Comparison of ENCODE assay signal across 19 cellular contexts in the genomic region with DNA sequence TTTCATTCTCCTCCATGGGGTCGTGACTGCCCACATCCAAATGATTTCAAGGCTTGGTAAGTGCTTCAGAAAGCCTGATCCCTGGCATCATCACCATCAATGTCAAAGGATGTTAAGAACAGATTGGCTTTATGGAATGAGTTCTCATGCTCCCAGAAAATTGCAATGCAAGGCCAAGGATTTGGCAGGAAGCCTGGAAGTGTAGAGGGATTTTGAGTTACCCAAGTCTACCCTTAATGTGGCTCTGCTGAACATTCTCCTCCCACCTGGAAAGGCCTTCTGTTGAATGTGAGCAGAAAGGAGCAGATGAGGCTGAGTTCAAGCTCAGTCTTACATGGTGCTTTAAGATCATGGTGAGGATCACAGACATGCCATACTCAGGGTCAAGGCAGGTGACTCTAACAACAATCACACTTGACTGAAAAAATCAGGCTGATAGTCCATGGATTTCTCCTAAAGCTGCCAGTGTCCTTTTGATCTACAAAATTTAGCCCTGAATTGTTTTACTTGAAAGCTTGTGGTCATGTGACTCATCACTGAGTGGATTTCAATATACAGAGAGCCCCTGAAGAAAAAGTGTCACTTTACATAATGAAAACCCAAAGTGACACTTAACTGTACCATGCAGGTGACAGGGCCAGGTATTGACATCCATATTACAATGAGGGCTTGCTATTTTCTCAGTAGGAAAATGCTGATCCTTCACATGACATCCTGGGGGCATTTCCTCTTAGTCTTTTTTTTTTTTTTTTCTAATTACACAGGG.
A peak's percentile ranks its signal among the peaks of the same experiment; 100 is the strongest.
DNase-seq lines count a peak whose midpoint lies in the region; ATAC-seq and TF ChIP-seq lines count a peak whose summit lies in the region.
"Had no signal": no experiment of that assay in that cellular context is flagged by ENCODE, and none has a peak within 500 bp of the region (broad histone marks: within the 10 kb centered on the region; RNA-seq: fewer than 3 reads in every experiment).

No MANE protein-coding gene starts in this region.

- peak; percentile 67 to 80 for ATAC-seq in activated T-cell treated with anti-CD3 and anti-CD28 coated beads, Interleukin-2, amount 50 U/mL, for 72 hours (replicated peaks in 1 of 2)
- peak; percentile 70 for ATAC-seq in stimulated activated naive CD8-positive, alpha-beta T cell treated with anti-CD3 and anti-CD28 coated beads, Interleukin-15, Interleukin-2, amounts not matched to agents 100 U/mL and 50 U/mL, for 24 hours
- no peak for ATAC-seq in natural killer cell treated with Interleukin-12 subunit alpha and Interleukin-12 subunit beta and Interleukin-15 and Interleukin-18, amount 100 ng/mL, for 72 hours
- ATAC-seq: activated CD4-positive, CD25-positive, alpha-beta regulatory T cell treated with anti-CD3 and anti-CD28 coated beads, Interleukin-2, amount 50 U/mL, for 24 hours; left colon; naive thymus-derived CD8-positive, alpha-beta T cell; sciatic nerve; SK-N-SH treated with all-trans-retinoic acid at 6 μM for 48 hours had no signal

- DNase-seq in activated T-cell treated with anti-CD3 and anti-CD28 coated beads, Interleukin-2, amount 50 U/mL, for 72 hours = no peak
- DNase-seq in activated T-cell treated with anti-CD3 and anti-CD28 coated beads for 4 hours (no peak), LHCN-M2 (ENCODE audit: low read depth) (peak; percentile 3), caudate nucleus (lab: John Stamatoyannopoulos, UW) (no peak), prostate gland (ENCODE audit: low spot score) (no peak)
- no peak for DNase-seq in stimulated activated naive CD8-positive, alpha-beta T cell treated with anti-CD3 and anti-CD28 coated beads, Interleukin-15, Interleukin-2, amounts not matched to agents 100 U/mL and 50 U/mL, for 24 hours
- no peak for DNase-seq in effector CD8-positive, alpha-beta T cell (lab: John Stamatoyannopoulos, UW)
- no peak for DNase-seq in natural killer cell treated with Interleukin-12 subunit alpha and Interleukin-12 subunit beta and Interleukin-15 and Interleukin-18, amount 100 ng/mL, for 72 hours (ENCODE audit: low spot score)
- DNase-seq: C1 segment of cervical spinal cord; Calu3; EL; left colon; naive thymus-derived CD8-positive, alpha-beta T cell; NCI-H2029; NCI-H510A; T-helper 9 cell had no signal

- no peaks in the 10 kb centered on the region for H3K9me3 Mint-ChIP-seq in activated T-cell treated with anti-CD3 and anti-CD28 coated beads, Interleukin-2, amount 50 U/mL, for 72 hours
- H3K9me3 Mint-ChIP-seq in natural killer cell treated with Interleukin-12 subunit alpha and Interleukin-12 subunit beta and Interleukin-15 and Interleukin-18, amount 100 ng/mL, for 72 hours = no peaks in the 10 kb centered on the region
- H3K9me3 Mint-ChIP-seq: naive thymus-derived CD8-positive, alpha-beta T cell had no signal

- no peak for TF ChIP-seq POLR2A in prostate gland (IDR thresholded peaks at IDR 0.05)

- WGBS in prostate gland = 58% methylated on average over 1 of the region's 1 CpG

- peaks cover 0 to 5% of the 10 kb centered on the region in 2 donors for H3K36me3 ChIP-seq in prostate gland

- TF ChIP-seq CTCF in prostate gland (IDR thresholded peaks at IDR 0.05) = no peak

- H3K4me1 Mint-ChIP-seq in activated T-cell treated with anti-CD3 and anti-CD28 coated beads, Interleukin-2, amount 50 U/mL, for 72 hours (ENCODE audit: low read depth) = peaks cover 5% of the 10 kb centered on the region
- H3K4me1 Mint-ChIP-seq in natural killer cell treated with Interleukin-12 subunit alpha and Interleukin-12 subunit beta and Interleukin-15 and Interleukin-18, amount 100 ng/mL, for 72 hours (ENCODE audit: low read depth in 2 of 2) = no peaks in the 10 kb centered on the region

- H3K27me3 Mint-ChIP-seq in activated T-cell treated with anti-CD3 and anti-CD28 coated beads, Interleukin-2, amount 50 U/mL, for 72 hours (ENCODE audit: low read depth) = no peaks in the 10 kb centered on the region
- H3K27me3 Mint-ChIP-seq in natural killer cell treated with Interleukin-12 subunit alpha and Interleukin-12 subunit beta and Interleukin-15 and Interleukin-18, amount 100 ng/mL, for 72 hours = no peaks in the 10 kb centered on the region

- no peaks in the 10 kb centered on the region for H3K9me3 ChIP-seq in prostate gland

- no peaks in the 10 kb centered on the region for H3K4me1 ChIP-seq in prostate gland (replicated peaks)

- H3K27ac ChIP-seq in caudate nucleus (ENCODE audit: low read depth, low read length) (peak overlapping the region; percentile 77), prostate gland (no peak overlapping the region)

- intact Hi-C loops in prostate gland (cut with DNase I) = no loop called here

- H3K4me3 ChIP-seq in prostate gland = no peak overlapping the region

- no peak overlapping the region for H3K4me3 Mint-ChIP-seq in activated T-cell treated with anti-CD3 and anti-CD28 coated beads, Interleukin-2, amount 50 U/mL, for 72 hours
- H3K4me3 Mint-ChIP-seq in natural killer cell treated with Interleukin-12 subunit alpha and Interleukin-12 subunit beta and Interleukin-15 and Interleukin-18, amount 100 ng/mL, for 72 hours = no peak overlapping the region
- H3K4me3 Mint-ChIP-seq: naive thymus-derived CD8-positive, alpha-beta T cell had no signal

- no peaks in the 10 kb centered on the region for H3K27me3 ChIP-seq in prostate gland (replicated peaks; ENCODE audit: insufficient read depth)

- H3K27ac Mint-ChIP-seq in activated T-cell treated with anti-CD3 and anti-CD28 coated beads, Interleukin-2, amount 50 U/mL, for 72 hours = no peak overlapping the region
- H3K27ac Mint-ChIP-seq in natural killer cell treated with Interleukin-12 subunit alpha and Interleukin-12 subunit beta and Interleukin-15 and Interleukin-18, amount 100 ng/mL, for 72 hours = no peak overlapping the region
- H3K27ac Mint-ChIP-seq: naive thymus-derived CD8-positive, alpha-beta T cell had no signal

- no peaks in the 10 kb centered on the region for H3K36me3 Mint-ChIP-seq in activated T-cell treated with anti-CD3 and anti-CD28 coated beads, Interleukin-2, amount 50 U/mL, for 72 hours (ENCODE audit: insufficient read depth in 2 of 2)
- no peaks in the 10 kb centered on the region for H3K36me3 Mint-ChIP-seq in natural killer cell treated with Interleukin-12 subunit alpha and Interleukin-12 subunit beta and Interleukin-15 and Interleukin-18, amount 100 ng/mL, for 72 hours
- H3K36me3 Mint-ChIP-seq: naive thymus-derived CD8-positive, alpha-beta T cell had no signal

Comparison
In these comparisons a context has a peak if more than half of its experiments do, and no peak if none do; other contexts are left out.
1. ATAC-seq: peak in activated T-cell treated with anti-CD3 and anti-CD28 coated beads, Interleukin-2, amount 50 U/mL, for 72 hours (2 of 2) and stimulated activated naive CD8-positive, alpha-beta T cell treated with anti-CD3 and anti-CD28 coated beads, Interleukin-15, Interleukin-2, amounts not matched to agents 100 U/mL and 50 U/mL, for 24 hours (single experiment); none in natural killer cell treated with Interleukin-12 subunit alpha and Interleukin-12 subunit beta and Interleukin-15 and Interleukin-18, amount 100 ng/mL, for 72 hours (0 of 2).